Comparison of ENCODE assay signal across 17 cellular contexts in genomic region chr22:21687685-21688259, GRCh38. TPM values are rescaled to one million over a fixed set of nuclear protein-coding genes. Genes with fewer than 3 reads are reported as not detected.
DNase-seq lines count a peak whose midpoint lies in the region; ATAC-seq, FAIRE-seq and TF ChIP-seq lines count a peak whose summit lies in the region.
"Had no signal": no experiment of that assay in that cellular context is flagged by ENCODE, and none has a peak within 500 bp of the region (broad histone marks: within the 10 kb centered on the region; RNA-seq: fewer than 3 reads in every experiment).

No MANE protein-coding gene starts in this region.

- peaks cover 5 to 51% of the 10 kb centered on the region in 2 experiments; a peak in 3 of 5 replicates for H3K4me1 ChIP-seq in K562 (replicated peaks in 1 of 2; ENCODE audit: control insufficient read depth in 2 of 2, insufficient read depth in 2 of 2, low read length in 2 of 2)
- no peaks in the 10 kb centered on the region for H3K4me1 ChIP-seq in neuronal stem cell (ENCODE audit: control insufficient read depth in 2 of 2, insufficient read depth in 1 of 2, low read depth in 1 of 2, low read length in 2 of 2)
- H3K4me1 ChIP-seq in aorta (ENCODE audit: control insufficient read depth in 1 of 2, insufficient read depth in 2 of 2, low read length in 2 of 2) = no peaks in the 10 kb centered on the region
- no peaks in the 10 kb centered on the region for H3K4me1 ChIP-seq in uterus
- no peaks in the 10 kb centered on the region for H3K4me1 ChIP-seq in HAP-1
- H3K4me1 ChIP-seq: Peyer's patch, SJSA1 had no signal

- no peaks in the 10 kb centered on the region for H3K27me3 ChIP-seq in K562 (ENCODE audit: control insufficient read depth in 2 of 2, insufficient read depth in 2 of 2, low read length in 2 of 2)
- H3K27me3 ChIP-seq in neuronal stem cell (ENCODE audit: control insufficient read depth in 3 of 3, insufficient read depth in 3 of 3, low read depth in 1 of 3, low read length in 3 of 3) = no peaks in the 10 kb centered on the region
- H3K27me3 ChIP-seq in aorta (ENCODE audit: control insufficient read depth in 1 of 2, insufficient read depth in 2 of 2, low read length in 1 of 2) = no peaks in the 10 kb centered on the region
- no peaks in the 10 kb centered on the region for H3K27me3 ChIP-seq in uterus
- H3K27me3 ChIP-seq in HAP-1 (ENCODE audit: low read depth) = no peaks in the 10 kb centered on the region
- H3K27me3 ChIP-seq: Peyer's patch, SJSA1 had no signal

- peak overlapping the region; percentile 73 for H3K23ac ChIP-seq in neuronal stem cell (ENCODE audit: low read depth, low read length, poor library complexity)

- ATAC-seq in Right ventricle myocardium superior (ENCODE audit: poor library complexity) (no peak), K562 (peak; percentile 5), aorta (ENCODE audit: low FRiP score) (peak; percentile 6)

- H2AFZ ChIP-seq in K562 (ENCODE audit: low read depth, low read length) (no peak overlapping the region), neuronal stem cell (ENCODE audit: low read length) (no peak overlapping the region)

- POLR2A ChIA-PET in K562 (lab: Yijun Ruan, JAX) = interaction anchor here (0.6 to 8.6 kb wide), 13 partner anchors 8 to 731 kb away, joined by 3 to 111 read pairs (median 5); partner anchors contain the start of gene SDF2L1

- peak overlapping the region in 1 of 2 experiments; percentile 64; a peak in 2 of 4 replicates for H3K9ac ChIP-seq in K562 (ENCODE audit: insufficient read depth in 1 of 2, low read depth in 2 of 2, low read length in 2 of 2)
- H3K9ac ChIP-seq in neuronal stem cell (ENCODE audit: low read depth, low read length, poor library complexity) = no peak overlapping the region

- H3K79me1 ChIP-seq in neuronal stem cell (ENCODE audit: low read depth, low read length) = peaks cover 5% of the 10 kb centered on the region

- H3K9me3 ChIP-seq in K562 (replicated peaks; ENCODE audit: control insufficient read depth, insufficient read depth, low read depth, low read length) (no peaks in the 10 kb centered on the region), neuronal stem cell (replicated peaks in 1 of 2; ENCODE audit: control insufficient read depth in 2 of 2, insufficient read depth in 1 of 2, low read depth in 1 of 2, low read length in 2 of 2) (peaks cover 0 to 2% of the 10 kb centered on the region in 2 donors), aorta (ENCODE audit: control insufficient read depth, low read length) (no peaks in the 10 kb centered on the region), uterus (no peaks in the 10 kb centered on the region), HAP-1 (no peaks in the 10 kb centered on the region)
- H3K9me3 ChIP-seq: Peyer's patch, SJSA1 had no signal

- H2AK5ac ChIP-seq in neuronal stem cell (ENCODE audit: low read depth, low read length) = no peak overlapping the region

- H3K4me3 ChIP-seq in K562 (no peak overlapping the region), neuronal stem cell (ENCODE audit: low read length in 2 of 2) (no peak overlapping the region), aorta (ENCODE audit: low read length in 2 of 2) (no peak overlapping the region), uterus (no peak overlapping the region), HAP-1 (no peak overlapping the region)
- H3K4me3 ChIP-seq: Peyer's patch, SJSA1 had no signal

- no TSS peak for BruUV-seq in K562 (replicated peaks; lab: Mats Ljungman, UMichigan)

- peak overlapping the region; percentile 10 for H2BK12ac ChIP-seq in neuronal stem cell (ENCODE audit: low read length)

- TF ChIP-seq EP300 in K562 (IDR thresholded peaks at IDR 0.05; ENCODE audit: low read length) = no peak

- no peak overlapping the region for H3K18ac ChIP-seq in neuronal stem cell (ENCODE audit: low read length)

- in situ Hi-C loops in K562 (cut with MboI) = no loop called here
- in situ Hi-C loops in HAP-1 (cut with MboI; ENCODE audit: low sequenced_read_pairs) = loop anchor here (10.0 kb wide), 1 partner anchor 83 kb away; no protein-coding TSS in a partner anchor

- no peak overlapping the region for H3K4me2 ChIP-seq in K562 (ENCODE audit: insufficient read depth, low read length)
- H3K4me2 ChIP-seq in neuronal stem cell (ENCODE audit: insufficient read depth, low read length, poor library complexity, severe bottlenecking) = no peak overlapping the region

- CTCF ChIA-PET in K562 (lab: Yijun Ruan, JAX; ENCODE audit: low intra/inter-chr PET ratio) = no interaction called here

- TF ChIP-seq RAD21 in K562 (CRISPR knock-in tag; conservative IDR thresholded peaks at IDR 0.05 in 1 of 2, IDR thresholded peaks at IDR 0.05 in 1 of 2) = no peak

- peaks cover 10% of the 10 kb centered on the region; the same call in 1 of the 2 replicates for H4K20me1 ChIP-seq in K562 (replicated peaks; ENCODE audit: control insufficient read depth, insufficient read depth, low read length)

- no peak overlapping the region for H2BK120ac ChIP-seq in neuronal stem cell (ENCODE audit: low read depth, low read length)

- DNase-seq in Right ventricle myocardium superior (peak; percentile 13), cardiac septum (ENCODE audit: low spot score) (no peak), K562 (ENCODE audit: extremely low read depth in 1 of 4, low spot score in 3 of 4) (peak in 1 of 4 experiments; percentile 63), neuronal stem cell (ENCODE audit: low spot score) (no peak), aorta (no peak), uterus (no peak), AML-193 (lab: John Stamatoyannopoulos, UW) (no peak), HAP-1 (ENCODE audit: low spot score in 2 of 2) (no peak)
- DNase-seq: 8988T; CD4-positive, CD25-positive, alpha-beta regulatory T cell; Kasumi-1; NCI-H1694 treated with DMSO at 0.1 percent for 48 hours; NCI-H446; NCI-H526; Peyer's patch had no signal

- no peak overlapping the region for H2BK15ac ChIP-seq in neuronal stem cell (ENCODE audit: low read length)

- peaks cover 11% of the 10 kb centered on the region for H3K9me1 ChIP-seq in K562 (ENCODE audit: control insufficient read depth, insufficient read depth, low read length)

- peak overlapping the region; percentile 38 for H3K14ac ChIP-seq in neuronal stem cell (ENCODE audit: low read length)

- 87% methylated on average over 11 of the region's 11 CpGs for WGBS in K562 (ENCODE audit: insufficient coverage, low coverage, missing lambda C conversion rate)
- no CpG with 5 or more reads among the region's 11 CpGs for WGBS in neuronal stem cell (ENCODE audit: extremely low coverage in 2 of 2, insufficient read length in 2 of 2, insufficient replicate concordance in 1 of 2), 2 donors
- 89 to 92% methylated on average over 11 of the region's 11 CpGs for WGBS in aorta, 2 donors

- no peak overlapping the region for H2BK5ac ChIP-seq in neuronal stem cell (ENCODE audit: low read length)

- FAIRE-seq in K562 (lab: Jason Lieb, UNC) = no peak
- FAIRE-seq: H1 had no signal

- TF ChIP-seq CTCF in K562 (IDR thresholded peaks at IDR 0.05 in 2 of 3, conservative IDR thresholded peaks at IDR 0.05 in 1 of 3; ENCODE audit: insufficient read depth in 2 of 3, low read depth in 1 of 3, low read length in 3 of 3) = no peak
- no peak for TF ChIP-seq CTCF in uterus (IDR thresholded peaks at IDR 0.05)

- TF ChIP-seq POLR2A in K562 (conservative IDR thresholded peaks at IDR 0.05) (peak; percentile 56; the same call in 1 of the 2 replicates), uterus (IDR thresholded peaks at IDR 0.05) (no peak)

- no peak overlapping the region for H4K8ac ChIP-seq in neuronal stem cell (ENCODE audit: low read depth, low read length)

- no peaks in the 10 kb centered on the region for H3K79me2 ChIP-seq in K562 (ENCODE audit: control insufficient read depth, insufficient read depth, low read length)

- no peak overlapping the region for H3K4ac ChIP-seq in neuronal stem cell (ENCODE audit: low read length)

- intact Hi-C loops in Right ventricle myocardium superior (cut with DNase I) (no loop called here), cardiac septum (cut with DNase I) (no loop called here), K562 (cut with micrococcal nuclease) (no loop called here), aorta (cut with DNase I) (no loop called here), uterus (cut with DNase I; ENCODE audit: low total_unique reads) (no loop called here)

- H3K36me3 ChIP-seq in K562 (ENCODE audit: control insufficient read depth, insufficient read depth, low read length) (peaks cover 84% of the 10 kb centered on the region; the same call in 2 of the 3 replicates), neuronal stem cell (replicated peaks in 1 of 2; ENCODE audit: control insufficient read depth in 2 of 2, insufficient read depth in 2 of 2, low read length in 2 of 2) (peaks cover 23 to 77% of the 10 kb centered on the region in 2 donors), aorta (ENCODE audit: control insufficient read depth in 1 of 2, insufficient read depth in 2 of 2, low read length in 1 of 2) (peaks cover 0 to 3% of the 10 kb centered on the region in 2 donors), uterus (no peaks in the 10 kb centered on the region), HAP-1 (replicated peaks) (peaks cover 42% of the 10 kb centered on the region)

- no peak overlapping the region for H4K91ac ChIP-seq in neuronal stem cell (ENCODE audit: low read depth, low read length, poor library complexity)

- H3K27ac ChIP-seq in K562 (ENCODE audit: extremely low read depth, low read depth, low read length) (no peak overlapping the region), neuronal stem cell (replicated peaks; ENCODE audit: low read length) (no peak overlapping the region), aorta (ENCODE audit: low read depth in 1 of 2, low read length in 2 of 2) (no peak overlapping the region), uterus (no peak overlapping the region)
- H3K27ac ChIP-seq: Peyer's patch, SJSA1 had no signal

RNA-seq across cellular contexts. Expression of gene PPIL2, which starts 22.0 kb away (rescaled TPM):
- 22.5 TPM for total RNA-seq in Right ventricle myocardium superior
- total RNA-seq in cardiac septum = 25.9 TPM
- total RNA-seq in K562 (2011; cell fraction: chromatin; rRNA removed; ENCODE audit: low replicate concordance) = 1,132 and 1,539 TPM in 2 replicates
- 736 and 826 TPM in 2 replicates for total RNA-seq in K562 (2011; cell fraction: nucleolus; rRNA removed)
- total RNA-seq in K562 (2011; cell fraction: nucleoplasm; rRNA removed) = 718 and 814 TPM in 2 replicates
- 174 and 195 TPM in 2 replicates for total RNA-seq in K562 (2014; rRNA removed)
- 104 and 115 TPM in 2 replicates for total RNA-seq in K562 (2014; rRNA removed; fragmentation: Illumina TruSeq; extraction: Trizol)
- total RNA-seq in K562 (2015; rRNA removed; fragmentation: Illumina TruSeq; extraction: Trizol) = 170 and 172 TPM in 2 replicates
- 251 and 267 TPM in 2 replicates for total RNA-seq in K562 (2021)
- polyA plus RNA-seq in K562 (2011; rRNA removed) = 193 and 247 TPM in 2 replicates
- 143 and 211 TPM in 2 replicates for polyA plus RNA-seq in K562 (2011; cell fraction: cytosol; rRNA removed)
- polyA plus RNA-seq in K562 (2011; cell fraction: nucleus; rRNA removed) = 801 and 951 TPM in 2 replicates
- polyA plus RNA-seq in K562 (2012) = 185 and 193 TPM in 2 replicates
- 250 and 261 TPM in 2 replicates for polyA plus RNA-seq in K562 (2014; fragmentation: Illumina TruSeq; extraction: Trizol)
- 10 to 100 TPM; 13.2 to 28.8 TPM for polyA plus RNA-seq in K562 (2014; fragmentation: Nextera tagmentation; extraction: Ambion mirVana)
- 268 and 298 TPM in 2 replicates for polyA plus RNA-seq in K562 (2014; rRNA removed)
- 228 and 271 TPM in 2 replicates for polyA minus RNA-seq in K562 (2011; rRNA and poly(A)+ RNA removed)
- 95.6 and 98.4 TPM in 2 replicates for polyA minus RNA-seq in K562 (2011; cell fraction: cytosol; rRNA and poly(A)+ RNA removed)
- polyA minus RNA-seq in K562 (2011; cell fraction: nucleus; rRNA and poly(A)+ RNA removed) = 325 and 509 TPM in 2 replicates
- 23.0 TPM for polyA plus RNA-seq in neuronal stem cell (2013, experiment 1 of 2)
- polyA plus RNA-seq in neuronal stem cell (2013, experiment 2 of 2) = 23.7 TPM
- 10 to 100 TPM; 33.2 to 35.4 TPM for total RNA-seq in aorta
- 10 to 100 TPM in 1 of 2 donors, 1 to 10 TPM in 1; 5.1 to 38.4 TPM for polyA plus RNA-seq in aorta
- 10 to 100 TPM in 2 of 4 donors, 1 to 10 TPM in 2; 5.6 to 37.9 (median 15.3) TPM for total RNA-seq in uterus

RNA-seq across cellular contexts. Expression of gene SDF2L1, which starts 45.7 kb away (rescaled TPM):
- total RNA-seq in Right ventricle myocardium superior (20.4 TPM), cardiac septum (33.3 TPM), K562 (2014; rRNA removed) (894 and 989 TPM in 2 replicates), K562 (2014; rRNA removed; fragmentation: Illumina TruSeq; extraction: Trizol) (41.9 and 82.9 TPM in 2 replicates), K562 (2015; rRNA removed; fragmentation: Illumina TruSeq; extraction: Trizol) (135 and 153 TPM in 2 replicates), K562 (2021) (551 and 557 TPM in 2 replicates), aorta (10 to 100 TPM; 24.8 to 38.7 TPM), uterus (10 to 100 TPM in 2 of 4 donors, 1 to 10 TPM in 2; 1.8 to 22.4 (median 11.3) TPM)
- total RNA-seq in K562 (2011; cell fraction: chromatin; rRNA removed; ENCODE audit: low replicate concordance) = 72.2 and 221 TPM in 2 replicates
- 489 and 555 TPM in 2 replicates for total RNA-seq in K562 (2011; cell fraction: nucleolus; rRNA removed)
- total RNA-seq in K562 (2011; cell fraction: nucleoplasm; rRNA removed) = 263 and 279 TPM in 2 replicates
- polyA plus RNA-seq in K562 (2011; rRNA removed) (124 and 218 TPM in 2 replicates), K562 (2014; fragmentation: Illumina TruSeq; extraction: Trizol) (33.8 and 82.2 TPM in 2 replicates), K562 (2014; fragmentation: Nextera tagmentation; extraction: Ambion mirVana) (10 to 100 TPM; 15.1 to 34.8 TPM), K562 (2014; rRNA removed) (666 and 827 TPM in 2 replicates), aorta (10 to 100 TPM; 16.7 to 34.7 TPM)
- 273 and 603 TPM in 2 replicates for polyA plus RNA-seq in K562 (2011; cell fraction: cytosol; rRNA removed)
- 110 and 123 TPM in 2 replicates for polyA plus RNA-seq in K562 (2011; cell fraction: nucleus; rRNA removed)
- 384 and 632 TPM in 2 replicates for polyA plus RNA-seq in K562 (2012)
- polyA minus RNA-seq in K562 (2011; rRNA and poly(A)+ RNA removed) = 50.1 and 80.5 TPM in 2 replicates
- polyA minus RNA-seq in K562 (2011; cell fraction: cytosol; rRNA and poly(A)+ RNA removed) = 107 and 114 TPM in 2 replicates
- 37.7 and 69.6 TPM in 2 replicates for polyA minus RNA-seq in K562 (2011; cell fraction: nucleus; rRNA and poly(A)+ RNA removed)
- polyA plus RNA-seq in neuronal stem cell (2013, experiment 1 of 2) = 9.6 TPM
- 9.4 TPM for polyA plus RNA-seq in neuronal stem cell (2013, experiment 2 of 2)

RNA-seq across cellular contexts. Expression of gene YPEL1, which starts 47.8 kb away (rescaled TPM):
- 3.1 TPM for total RNA-seq in Right ventricle myocardium superior
- total RNA-seq in cardiac septum = 9.6 TPM
- 4.4 and 6.2 TPM in 2 replicates for total RNA-seq in K562 (2011; cell fraction: chromatin; rRNA removed; ENCODE audit: low replicate concordance)
- total RNA-seq in K562 (2011; cell fraction: nucleolus; rRNA removed) = 3.0 TPM in 2 replicates
- 4.6 and 4.7 TPM in 2 replicates for total RNA-seq in K562 (2011; cell fraction: nucleoplasm; rRNA removed)
- 0.18 and 0.49 TPM in 2 replicates for total RNA-seq in K562 (2014; rRNA removed)
- 0.41 and 0.47 TPM in 2 replicates for total RNA-seq in K562 (2014; rRNA removed; fragmentation: Illumina TruSeq; extraction: Trizol)
- 0.15 and 0.25 TPM in 2 replicates for total RNA-seq in K562 (2015; rRNA removed; fragmentation: Illumina TruSeq; extraction: Trizol)
- 0.53 and 0.54 TPM in 2 replicates for total RNA-seq in K562 (2021)
- 2.2 and 2.4 TPM in 2 replicates for polyA plus RNA-seq in K562 (2011; rRNA removed)
- 0.63 and 1.4 TPM in 2 replicates for polyA plus RNA-seq in K562 (2011; cell fraction: cytosol; rRNA removed)
- 1.9 and 2.6 TPM in 2 replicates for polyA plus RNA-seq in K562 (2011; cell fraction: nucleus; rRNA removed)
- 0.59 and 4.0 TPM in 2 replicates for polyA plus RNA-seq in K562 (2012)
- 0.46 TPM in 2 replicates for polyA plus RNA-seq in K562 (2014; fragmentation: Illumina TruSeq; extraction: Trizol)
- under 1 TPM; 0.07 to 0.10 TPM for polyA plus RNA-seq in K562 (2014; fragmentation: Nextera tagmentation; extraction: Ambion mirVana)
- 0.36 and 1.7 TPM in 2 replicates for polyA plus RNA-seq in K562 (2014; rRNA removed)
- polyA minus RNA-seq in K562 (2011; rRNA and poly(A)+ RNA removed) = 1.4 and 3.0 TPM in 2 replicates
- polyA minus RNA-seq in K562 (2011; cell fraction: cytosol; rRNA and poly(A)+ RNA removed) = 0.46 and 0.67 TPM in 2 replicates
- polyA minus RNA-seq in K562 (2011; cell fraction: nucleus; rRNA and poly(A)+ RNA removed) = 0.67 and 1.00 TPM in 2 replicates
- 27.0 TPM for polyA plus RNA-seq in neuronal stem cell (2013, experiment 1 of 2)
- 27.1 TPM for polyA plus RNA-seq in neuronal stem cell (2013, experiment 2 of 2)
- total RNA-seq in aorta = 1 to 10 TPM; 4.7 to 9.1 TPM
- 1 to 10 TPM; 2.0 to 4.8 TPM for polyA plus RNA-seq in aorta
- 10 to 100 TPM in 1 of 4 donors, 1 to 10 TPM in 3; 2.3 to 13.7 (median 7.6) TPM for total RNA-seq in uterus

RNA-seq across cellular contexts. Expression of gene CCDC116, which starts 55.2 kb away (rescaled TPM):
- total RNA-seq in Right ventricle myocardium superior (0.24 TPM), cardiac septum (0.43 TPM), K562 (2014; rRNA removed) (9.3 and 13.6 TPM in 2 replicates), K562 (2014; rRNA removed; fragmentation: Illumina TruSeq; extraction: Trizol) (2.1 and 2.8 TPM in 2 replicates), K562 (2015; rRNA removed; fragmentation: Illumina TruSeq; extraction: Trizol) (4.7 and 5.2 TPM in 2 replicates), K562 (2021) (11.3 and 15.6 TPM in 2 replicates), aorta (1 to 10 TPM; 1.0 to 1.8 TPM), uterus (1 to 10 TPM in 2 of 4 donors, not detected in 2; 1.5 to 3.5 TPM)
- total RNA-seq in K562 (2011; cell fraction: chromatin; rRNA removed; ENCODE audit: low replicate concordance) = 11.2 and 34.3 TPM in 2 replicates
- total RNA-seq in K562 (2011; cell fraction: nucleolus; rRNA removed) = 28.7 and 33.9 TPM in 2 replicates
- 18.1 and 19.5 TPM in 2 replicates for total RNA-seq in K562 (2011; cell fraction: nucleoplasm; rRNA removed)
- polyA plus RNA-seq in K562 (2011; rRNA removed) (1.6 and 2.1 TPM in 2 replicates), K562 (2014; fragmentation: Illumina TruSeq; extraction: Trizol) (6.3 and 8.9 TPM in 2 replicates), K562 (2014; fragmentation: Nextera tagmentation; extraction: Ambion mirVana) (1 to 10 TPM; 1.6 to 2.3 TPM), K562 (2014; rRNA removed) (7.1 and 8.6 TPM in 2 replicates), aorta (1 to 10 TPM in 1 of 2 donors, not detected in 1; 2.5 TPM)
- 1.8 and 5.8 TPM in 2 replicates for polyA plus RNA-seq in K562 (2011; cell fraction: cytosol; rRNA removed)
- 6.5 and 19.5 TPM in 2 replicates for polyA plus RNA-seq in K562 (2011; cell fraction: nucleus; rRNA removed)
- polyA plus RNA-seq in K562 (2012) = 5.2 and 6.4 TPM in 2 replicates
- polyA minus RNA-seq in K562 (2011; rRNA and poly(A)+ RNA removed) = 1.3 and 1.8 TPM in 2 replicates
- polyA minus RNA-seq in K562 (2011; cell fraction: cytosol; rRNA and poly(A)+ RNA removed) = 1.5 and 3.9 TPM in 2 replicates
- polyA minus RNA-seq in K562 (2011; cell fraction: nucleus; rRNA and poly(A)+ RNA removed) = 8.3 and 12.3 TPM in 2 replicates
- 0.10 TPM for polyA plus RNA-seq in neuronal stem cell (2013, experiment 1 of 2)
- polyA plus RNA-seq in neuronal stem cell (2013, experiment 2 of 2) = 0.18 TPM
- total RNA-seq: CD4-positive, CD25-positive, alpha-beta regulatory T cell; H1 had no signal
- polyA plus RNA-seq: CD4-positive, CD25-positive, alpha-beta regulatory T cell had no signal

RNA-seq across cellular contexts. Expression of gene YDJC, which starts 58.0 kb away (rescaled TPM):
- 4.5 TPM for total RNA-seq in Right ventricle myocardium superior
- total RNA-seq in cardiac septum = 5.9 TPM
- 121 and 504 TPM in 2 replicates for total RNA-seq in K562 (2011; cell fraction: chromatin; rRNA removed; ENCODE audit: low replicate concordance)
- total RNA-seq in K562 (2011; cell fraction: nucleolus; rRNA removed) = 857 and 885 TPM in 2 replicates
- 325 and 370 TPM in 2 replicates for total RNA-seq in K562 (2011; cell fraction: nucleoplasm; rRNA removed)
- 871 and 1,007 TPM in 2 replicates for total RNA-seq in K562 (2014; rRNA removed)
- total RNA-seq in K562 (2014; rRNA removed; fragmentation: Illumina TruSeq; extraction: Trizol) = 69.0 and 87.5 TPM in 2 replicates
- total RNA-seq in K562 (2015; rRNA removed; fragmentation: Illumina TruSeq; extraction: Trizol) = 164 and 196 TPM in 2 replicates
- 626 and 641 TPM in 2 replicates for total RNA-seq in K562 (2021)
- polyA plus RNA-seq in K562 (2011; rRNA removed) = 203 and 277 TPM in 2 replicates
- polyA plus RNA-seq in K562 (2011; cell fraction: cytosol; rRNA removed) = 382 and 1,449 TPM in 2 replicates
- polyA plus RNA-seq in K562 (2011; cell fraction: nucleus; rRNA removed) = 629 and 1,089 TPM in 2 replicates
- 282 and 288 TPM in 2 replicates for polyA plus RNA-seq in K562 (2012)
- 106 and 159 TPM in 2 replicates for polyA plus RNA-seq in K562 (2014; fragmentation: Illumina TruSeq; extraction: Trizol)
- polyA plus RNA-seq in K562 (2014; fragmentation: Nextera tagmentation; extraction: Ambion mirVana) = 10 to 100 TPM; 13.5 to 23.5 TPM
- 707 and 732 TPM in 2 replicates for polyA plus RNA-seq in K562 (2014; rRNA removed)
- 35.0 and 44.2 TPM in 2 replicates for polyA minus RNA-seq in K562 (2011; rRNA and poly(A)+ RNA removed)
- 212 and 264 TPM in 2 replicates for polyA minus RNA-seq in K562 (2011; cell fraction: cytosol; rRNA and poly(A)+ RNA removed)
- 294 and 313 TPM in 2 replicates for polyA minus RNA-seq in K562 (2011; cell fraction: nucleus; rRNA and poly(A)+ RNA removed)
- polyA plus RNA-seq in neuronal stem cell (2013, experiment 1 of 2) = 14.9 TPM
- 14.0 TPM for polyA plus RNA-seq in neuronal stem cell (2013, experiment 2 of 2)
- 10 to 100 TPM in 1 of 2 donors, 1 to 10 TPM in 1; 9.0 to 10.2 TPM for total RNA-seq in aorta
- polyA plus RNA-seq in aorta = 10 to 100 TPM; 11.8 to 12.0 TPM
- total RNA-seq in uterus = 10 to 100 TPM; 10.9 to 42.5 (median 16.0) TPM
